Comparison of ENCODE assay signal across 1 cellular context in the genomic region with DNA sequence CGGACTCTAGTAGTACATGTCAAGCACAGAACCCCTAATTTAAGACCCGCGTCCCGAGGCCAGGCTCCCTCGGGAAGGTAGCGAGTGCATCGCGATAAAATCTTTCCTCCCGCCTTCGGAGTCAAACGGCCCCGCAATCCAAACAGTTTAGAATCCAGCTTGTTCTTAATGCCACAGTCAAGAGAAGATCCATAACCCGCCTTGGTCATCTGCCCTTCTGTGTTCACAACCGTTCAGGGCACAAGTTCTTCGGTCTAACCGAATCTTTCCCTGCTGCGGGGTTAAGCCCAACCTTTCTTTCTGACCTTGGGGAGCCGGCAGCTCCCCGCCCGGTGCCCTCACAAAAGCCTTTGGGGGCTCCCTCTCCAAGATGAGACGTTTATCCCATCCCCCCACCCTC.
TF ChIP-seq lines count a peak whose summit lies in the region.

No MANE protein-coding gene starts in this region.

TF ChIP-seq in IMR-90, 13 proteins besides CTCF, POLR2A, EP300 and RAD21 (continued from another document):
- TF ChIP-seq, protein P1, sequence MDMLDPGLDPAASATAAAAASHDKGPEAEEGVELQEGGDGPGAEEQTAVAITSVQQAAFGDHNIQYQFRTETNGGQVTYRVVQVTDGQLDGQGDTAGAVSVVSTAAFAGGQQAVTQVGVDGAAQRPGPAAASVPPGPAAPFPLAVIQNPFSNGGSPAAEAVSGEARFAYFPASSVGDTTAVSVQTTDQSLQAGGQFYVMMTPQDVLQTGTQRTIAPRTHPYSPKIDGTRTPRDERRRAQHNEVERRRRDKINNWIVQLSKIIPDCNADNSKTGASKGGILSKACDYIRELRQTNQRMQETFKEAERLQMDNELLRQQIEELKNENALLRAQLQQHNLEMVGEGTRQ (IDR thresholded peaks at IDR 0.05; ENCODE audit: low read depth, low read length) = no peak
- TF ChIP-seq MAFK (IDR thresholded peaks at IDR 0.05; ENCODE audit: low read depth, low read length) = no peak
- no peak for TF ChIP-seq SMC3 (IDR thresholded peaks at IDR 0.05; ENCODE audit: low read depth, low read length)
- TF ChIP-seq RCOR1 (IDR thresholded peaks at IDR 0.05; ENCODE audit: insufficient replicate concordance, low read length) = no peak
- no peak for TF ChIP-seq FOS (IDR thresholded peaks at IDR 0.05; ENCODE audit: low read depth, low read length)
- no peak for TF ChIP-seq MAZ (IDR thresholded peaks at IDR 0.05; ENCODE audit: borderline replicate concordance, low read depth, low read length)
- TF ChIP-seq RFX5 (IDR thresholded peaks at IDR 0.05; ENCODE audit: low read depth, low read length) = no peak
TF ChIP-seq in IMR-90: peak in this region for 0.
